ENCODE assay signal across 7 cellular contexts in the genomic region with DNA sequence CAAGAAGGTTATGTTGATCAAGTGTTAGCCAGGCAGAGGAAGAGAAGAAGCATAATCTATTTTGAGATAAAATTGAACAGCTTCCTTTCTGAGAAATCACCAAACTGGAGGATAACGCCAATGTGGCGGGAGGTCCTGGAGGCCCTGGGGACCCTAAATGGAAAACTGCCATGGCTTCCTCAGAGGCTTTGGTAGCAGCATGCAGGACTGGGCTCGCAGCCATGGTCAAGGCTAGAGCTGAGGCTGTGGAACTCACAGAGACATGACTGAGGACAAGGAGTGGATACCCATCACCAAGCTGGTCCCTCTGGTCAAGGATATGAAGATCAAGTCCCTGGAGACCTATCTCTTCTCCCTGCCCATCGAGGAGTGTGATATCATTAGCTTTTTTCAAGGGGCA.
"Had no signal": no experiment of that assay in that cellular context is flagged by ENCODE, and none has a peak within 500 bp of the region (broad histone marks: within the 10 kb centered on the region; RNA-seq: fewer than 3 reads in every experiment).

No MANE protein-coding gene starts in this region.

- H3K9me3 ChIP-seq: HAP-1 had no signal

- DNase-seq: GM23248, GOT3, H7, HFFc6, IMR-90 had no signal

- ATAC-seq: HCT116 had no signal

- H3K36me3 ChIP-seq: HAP-1 had no signal

- H3K4me3 Mint-ChIP-seq: HFFc6 had no signal

- H3K27ac Mint-ChIP-seq: HFFc6 had no signal

- H3K27ac ChIP-seq: GM23248 had no signal

- H3K4me3 ChIP-seq: GM23248, HAP-1 had no signal

- H3K9me3 Mint-ChIP-seq: HFFc6 had no signal

- H3K4me1 ChIP-seq: HAP-1 had no signal
